Comparison of ENCODE assay signal across 1 cellular context in the genomic region with DNA sequence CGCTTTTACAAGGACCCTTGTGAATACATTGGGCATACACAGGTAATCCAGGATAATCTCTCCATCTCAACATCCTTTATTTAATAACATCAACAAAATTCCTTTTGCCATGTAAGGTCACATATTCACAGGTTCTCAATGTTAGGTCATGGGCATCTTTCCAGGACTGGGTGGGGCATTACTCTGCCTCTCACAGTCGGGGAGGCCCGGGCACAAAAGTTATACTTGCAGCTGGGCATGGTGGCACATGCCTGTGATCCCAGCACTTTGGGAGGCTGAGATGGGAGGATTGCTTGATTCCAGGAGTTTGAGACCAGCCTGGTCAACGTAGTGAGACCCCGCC.
TF ChIP-seq lines count a peak whose summit lies in the region.

No MANE protein-coding gene starts in this region.

TF ChIP-seq in IMR-90, 13 proteins besides CTCF, POLR2A, EP300 and RAD21:
- TF ChIP-seq ELK1 (IDR thresholded peaks at IDR 0.05; ENCODE audit: borderline replicate concordance, low read depth, low read length) (no peak), MXI1 (IDR thresholded peaks at IDR 0.05; ENCODE audit: borderline replicate concordance, low read depth, low read length) (no peak), NFE2L2 (IDR thresholded peaks at IDR 0.05; ENCODE audit: low read depth, low read length) (no peak), BHLHE40 (IDR thresholded peaks at IDR 0.05; ENCODE audit: low read depth, low read length) (no peak), RFX5 (IDR thresholded peaks at IDR 0.05; ENCODE audit: low read depth, low read length) (no peak), CHD1 (IDR thresholded peaks at IDR 0.05; ENCODE audit: low read depth, low read length) (no peak), FOS (IDR thresholded peaks at IDR 0.05; ENCODE audit: low read depth, low read length) (no peak), CEBPB (IDR thresholded peaks at IDR 0.05; ENCODE audit: low read depth, low read length) (no peak), RCOR1 (IDR thresholded peaks at IDR 0.05; ENCODE audit: insufficient replicate concordance, low read length) (no peak), MAFK (IDR thresholded peaks at IDR 0.05; ENCODE audit: low read depth, low read length) (no peak), SMC3 (IDR thresholded peaks at IDR 0.05; ENCODE audit: low read depth, low read length) (no peak), MAZ (IDR thresholded peaks at IDR 0.05; ENCODE audit: borderline replicate concordance, low read depth, low read length) (no peak)
- TF ChIP-seq, protein P1, sequence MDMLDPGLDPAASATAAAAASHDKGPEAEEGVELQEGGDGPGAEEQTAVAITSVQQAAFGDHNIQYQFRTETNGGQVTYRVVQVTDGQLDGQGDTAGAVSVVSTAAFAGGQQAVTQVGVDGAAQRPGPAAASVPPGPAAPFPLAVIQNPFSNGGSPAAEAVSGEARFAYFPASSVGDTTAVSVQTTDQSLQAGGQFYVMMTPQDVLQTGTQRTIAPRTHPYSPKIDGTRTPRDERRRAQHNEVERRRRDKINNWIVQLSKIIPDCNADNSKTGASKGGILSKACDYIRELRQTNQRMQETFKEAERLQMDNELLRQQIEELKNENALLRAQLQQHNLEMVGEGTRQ (IDR thresholded peaks at IDR 0.05; ENCODE audit: low read depth, low read length), result no peak
